8 cellular contexts compared by ENCODE assay signal in genomic region chr17:63697341-63698286, GRCh38. TPM values are rescaled to one million over a fixed set of nuclear protein-coding genes. Genes with fewer than 3 reads are reported as not detected.
A peak's percentile ranks its signal among the peaks of the same experiment; 100 is the strongest.
DNase-seq lines count a peak whose midpoint lies in the region; ATAC-seq and TF ChIP-seq lines count a peak whose summit lies in the region.

No MANE protein-coding gene starts in this region.

- peak; percentile 55 to 76 (median 68) for TF ChIP-seq CTCF in Peyer's patch (IDR thresholded peaks at IDR 0.05)
- peak in 3 of 4 experiments; percentile 35 to 52 (median 44) for TF ChIP-seq CTCF in gastroesophageal sphincter (IDR thresholded peaks at IDR 0.05)
- peak; percentile 62 for TF ChIP-seq CTCF in retinal pigment epithelial cell (conservative IDR thresholded peaks at IDR 0.05; ENCODE audit: low read depth, low read length)

- TF ChIP-seq EP300 in gastroesophageal sphincter (IDR thresholded peaks at IDR 0.05) = no peak

- H3K4me3 ChIP-seq in Peyer's patch = peak overlapping the region; percentile 75 to 92 (median 80)
- H3K4me3 ChIP-seq in gastroesophageal sphincter = peak overlapping the region in 1 of 2 donors; percentile 72
- H3K4me3 ChIP-seq in retinal pigment epithelial cell (ENCODE audit: low read length) = no peak overlapping the region

- ATAC-seq in HG03066 (IDR thresholded peaks at IDR 0.05; ENCODE audit: low read depth, unreplicated experiment) (peak; percentile 26), gastroesophageal sphincter (no peak), HG03039 (IDR thresholded peaks at IDR 0.05; ENCODE audit: unreplicated experiment) (no peak)

- H3K27ac ChIP-seq in Peyer's patch (peak overlapping the region; percentile 88 to 100 (median 94)), gastroesophageal sphincter (peak overlapping the region in 3 of 4 donors; percentile 76 to 78 (median 77))

- H3K9me3 ChIP-seq in Peyer's patch = no peaks in the 10 kb centered on the region
- H3K9me3 ChIP-seq in gastroesophageal sphincter = no peaks in the 10 kb centered on the region

- H3K36me3 ChIP-seq in Peyer's patch (peaks cover 0 to 17% (median 0%) of the 10 kb centered on the region in 3 donors), gastroesophageal sphincter (peaks cover 0 to 30% of the 10 kb centered on the region in 2 donors)

- TF ChIP-seq POLR2A in Peyer's patch (IDR thresholded peaks at IDR 0.05) (no peak), gastroesophageal sphincter (IDR thresholded peaks at IDR 0.05) (no peak)

- no peaks in the 10 kb centered on the region for H3K27me3 ChIP-seq in Peyer's patch
- H3K27me3 ChIP-seq in gastroesophageal sphincter = no peaks in the 10 kb centered on the region

- WGBS in gastroesophageal sphincter (ENCODE audit: low coverage in 1 of 2), 2 donors = no CpG with 5 or more reads among the region's 22 CpGs

- DNase-seq in NCI-H2196 (lab: John Stamatoyannopoulos, UW; ENCODE audit: unreplicated experiment) = peak; percentile 51
- DNase-seq in NCI-H2196 treated with DMSO at 0.1 percent for 48 hours (lab: John Stamatoyannopoulos, UW; ENCODE audit: unreplicated experiment) = no peak
- peak; percentile 76 to 93 (median 87) for DNase-seq in Peyer's patch
- peak; percentile 86 to 89 for DNase-seq in activated T-cell treated with anti-CD3 and anti-CD28 coated beads, Interleukin-2, amount 50 U/mL, for 48 hours
- DNase-seq in retinal pigment epithelial cell (ENCODE audit: low read depth) = no peak

- peaks cover 0 to 36% (median 29%) of the 10 kb centered on the region in 4 donors for H3K4me1 ChIP-seq in Peyer's patch
- H3K4me1 ChIP-seq in gastroesophageal sphincter = peaks cover 0 to 70% (median 19%) of the 10 kb centered on the region in 3 donors

RNA-seq across cellular contexts. Expression of gene LIMD2, which starts 2.3 kb away (rescaled TPM):
- total RNA-seq in Peyer's patch (10 to 100 TPM in 3 of 4 donors, 1 to 10 TPM in 1; 9.9 to 79.2 (median 12.6) TPM), gastroesophageal sphincter (10 to 100 TPM in 1 of 4 donors, 1 to 10 TPM in 3; 2.3 to 11.0 (median 6.7) TPM)

RNA-seq across cellular contexts. Expression of gene STRADA, which starts 44.0 kb away (rescaled TPM):
- total RNA-seq in Peyer's patch (10 to 100 TPM; 14.2 to 52.8 (median 40.4) TPM), gastroesophageal sphincter (10 to 100 TPM; 14.4 to 39.1 (median 23.3) TPM)

Comparison
In these comparisons a context has a peak if more than half of its experiments do, and no peak if none do; other contexts are left out.
1. DNase-seq: peak in NCI-H2196 (single experiment), Peyer's patch (3 of 3) and activated T-cell treated with anti-CD3 and anti-CD28 coated beads, Interleukin-2, amount 50 U/mL, for 48 hours (2 of 2); none in NCI-H2196 treated with DMSO at 0.1 percent for 48 hours (single experiment) and retinal pigment epithelial cell (single experiment).
2. Peak in every context shown above with its lines, with median percentiles within 50 percentile points of each other: CTCF ChIP-seq.